1 cellular context compared by ENCODE assay signal in the genomic region with DNA sequence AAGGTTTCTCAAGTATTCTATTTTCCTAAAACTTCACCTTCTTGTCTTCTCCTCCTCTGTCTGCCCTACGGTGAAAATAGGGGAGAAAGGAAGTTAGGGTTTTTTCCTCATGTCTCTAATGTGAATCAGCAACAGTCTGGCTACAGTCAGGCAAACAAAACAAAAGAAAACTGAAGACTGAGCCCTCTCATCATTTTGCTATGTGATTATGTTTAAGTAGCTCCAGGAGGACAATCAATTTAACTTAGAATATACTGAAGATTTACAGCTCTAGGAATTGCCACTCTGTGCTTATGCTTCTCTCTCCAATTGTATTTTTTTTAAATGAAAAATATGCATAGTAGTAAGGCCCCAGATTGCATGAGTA.
TF ChIP-seq lines count a peak whose summit lies in the region.

No MANE protein-coding gene starts in this region.

TF ChIP-seq in HepG2, 621 proteins besides CTCF, POLR2A, EP300 and RAD21 (continued from another document):
- TF ChIP-seq, protein P1, sequence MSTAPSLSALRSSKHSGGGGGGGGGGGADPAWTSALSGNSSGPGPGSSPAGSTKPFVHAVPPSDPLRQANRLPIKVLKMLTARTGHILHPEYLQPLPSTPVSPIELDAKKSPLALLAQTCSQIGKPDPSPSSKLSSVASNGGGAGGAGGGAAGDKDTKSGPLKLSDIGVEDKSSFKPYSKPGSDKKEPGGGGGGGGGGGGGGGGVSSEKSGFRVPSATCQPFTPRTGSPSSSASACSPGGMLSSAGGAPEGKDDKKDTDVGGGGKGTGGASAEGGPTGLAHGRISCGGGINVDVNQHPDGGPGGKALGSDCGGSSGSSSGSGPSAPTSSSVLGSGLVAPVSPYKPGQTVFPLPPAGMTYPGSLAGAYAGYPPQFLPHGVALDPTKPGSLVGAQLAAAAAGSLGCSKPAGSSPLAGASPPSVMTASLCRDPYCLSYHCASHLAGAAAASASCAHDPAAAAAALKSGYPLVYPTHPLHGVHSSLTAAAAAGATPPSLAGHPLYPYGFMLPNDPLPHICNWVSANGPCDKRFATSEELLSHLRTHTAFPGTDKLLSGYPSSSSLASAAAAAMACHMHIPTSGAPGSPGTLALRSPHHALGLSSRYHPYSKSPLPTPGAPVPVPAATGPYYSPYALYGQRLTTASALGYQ (CRISPR knock-in tag; IDR thresholded peaks at IDR 0.05), result no peak
- TF ChIP-seq, protein P2, sequence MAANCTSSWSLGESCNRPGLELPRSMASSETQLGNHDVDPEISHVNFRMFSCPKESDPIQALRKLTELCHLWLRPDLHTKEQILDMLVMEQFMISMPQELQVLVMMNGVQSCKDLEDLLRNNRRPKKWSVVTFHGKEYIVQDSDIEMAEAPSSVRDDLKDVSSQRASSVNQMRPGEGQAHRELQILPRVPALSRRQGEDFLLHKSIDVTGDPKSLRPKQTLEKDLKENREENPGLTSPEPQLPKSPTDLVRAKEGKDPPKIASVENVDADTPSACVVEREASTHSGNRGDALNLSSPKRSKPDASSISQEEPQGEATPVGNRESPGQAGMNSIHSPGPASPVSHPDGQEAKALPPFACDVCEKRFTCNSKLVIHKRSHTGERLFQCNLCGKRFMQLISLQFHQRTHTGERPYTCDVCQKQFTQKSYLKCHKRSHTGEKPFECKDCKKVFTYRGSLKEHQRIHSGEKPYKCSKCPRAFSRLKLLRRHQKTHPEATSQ (CRISPR knock-in tag; IDR thresholded peaks at IDR 0.05; ENCODE audit: borderline replicate concordance), result no peak
- TF ChIP-seq, protein P3, sequence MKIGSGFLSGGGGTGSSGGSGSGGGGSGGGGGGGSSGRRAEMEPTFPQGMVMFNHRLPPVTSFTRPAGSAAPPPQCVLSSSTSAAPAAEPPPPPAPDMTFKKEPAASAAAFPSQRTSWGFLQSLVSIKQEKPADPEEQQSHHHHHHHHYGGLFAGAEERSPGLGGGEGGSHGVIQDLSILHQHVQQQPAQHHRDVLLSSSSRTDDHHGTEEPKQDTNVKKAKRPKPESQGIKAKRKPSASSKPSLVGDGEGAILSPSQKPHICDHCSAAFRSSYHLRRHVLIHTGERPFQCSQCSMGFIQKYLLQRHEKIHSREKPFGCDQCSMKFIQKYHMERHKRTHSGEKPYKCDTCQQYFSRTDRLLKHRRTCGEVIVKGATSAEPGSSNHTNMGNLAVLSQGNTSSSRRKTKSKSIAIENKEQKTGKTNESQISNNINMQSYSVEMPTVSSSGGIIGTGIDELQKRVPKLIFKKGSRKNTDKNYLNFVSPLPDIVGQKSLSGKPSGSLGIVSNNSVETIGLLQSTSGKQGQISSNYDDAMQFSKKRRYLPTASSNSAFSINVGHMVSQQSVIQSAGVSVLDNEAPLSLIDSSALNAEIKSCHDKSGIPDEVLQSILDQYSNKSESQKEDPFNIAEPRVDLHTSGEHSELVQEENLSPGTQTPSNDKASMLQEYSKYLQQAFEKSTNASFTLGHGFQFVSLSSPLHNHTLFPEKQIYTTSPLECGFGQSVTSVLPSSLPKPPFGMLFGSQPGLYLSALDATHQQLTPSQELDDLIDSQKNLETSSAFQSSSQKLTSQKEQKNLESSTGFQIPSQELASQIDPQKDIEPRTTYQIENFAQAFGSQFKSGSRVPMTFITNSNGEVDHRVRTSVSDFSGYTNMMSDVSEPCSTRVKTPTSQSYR (CRISPR knock-in tag; IDR thresholded peaks at IDR 0.05; ENCODE audit: borderline replicate concordance), result no peak
- no peak for TF ChIP-seq ZNF468 (CRISPR knock-in tag; IDR thresholded peaks at IDR 0.05)
- no peak for TF ChIP-seq ZNF326 (CRISPR knock-in tag; IDR thresholded peaks at IDR 0.05; ENCODE audit: borderline replicate concordance)
- no peak for TF ChIP-seq TBX3 (IDR thresholded peaks at IDR 0.05; ENCODE audit: borderline replicate concordance)
- no peak for TF ChIP-seq EEA1 (CRISPR knock-in tag; IDR thresholded peaks at IDR 0.05; ENCODE audit: borderline replicate concordance)
- TF ChIP-seq, protein P4, sequence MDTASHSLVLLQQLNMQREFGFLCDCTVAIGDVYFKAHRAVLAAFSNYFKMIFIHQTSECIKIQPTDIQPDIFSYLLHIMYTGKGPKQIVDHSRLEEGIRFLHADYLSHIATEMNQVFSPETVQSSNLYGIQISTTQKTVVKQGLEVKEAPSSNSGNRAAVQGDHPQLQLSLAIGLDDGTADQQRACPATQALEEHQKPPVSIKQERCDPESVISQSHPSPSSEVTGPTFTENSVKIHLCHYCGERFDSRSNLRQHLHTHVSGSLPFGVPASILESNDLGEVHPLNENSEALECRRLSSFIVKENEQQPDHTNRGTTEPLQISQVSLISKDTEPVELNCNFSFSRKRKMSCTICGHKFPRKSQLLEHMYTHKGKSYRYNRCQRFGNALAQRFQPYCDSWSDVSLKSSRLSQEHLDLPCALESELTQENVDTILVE (CRISPR knock-in tag; IDR thresholded peaks at IDR 0.05), result no peak
- TF ChIP-seq MEF2D (CRISPR knock-in tag; IDR thresholded peaks at IDR 0.05), result no peak
- TF ChIP-seq, protein P5, sequence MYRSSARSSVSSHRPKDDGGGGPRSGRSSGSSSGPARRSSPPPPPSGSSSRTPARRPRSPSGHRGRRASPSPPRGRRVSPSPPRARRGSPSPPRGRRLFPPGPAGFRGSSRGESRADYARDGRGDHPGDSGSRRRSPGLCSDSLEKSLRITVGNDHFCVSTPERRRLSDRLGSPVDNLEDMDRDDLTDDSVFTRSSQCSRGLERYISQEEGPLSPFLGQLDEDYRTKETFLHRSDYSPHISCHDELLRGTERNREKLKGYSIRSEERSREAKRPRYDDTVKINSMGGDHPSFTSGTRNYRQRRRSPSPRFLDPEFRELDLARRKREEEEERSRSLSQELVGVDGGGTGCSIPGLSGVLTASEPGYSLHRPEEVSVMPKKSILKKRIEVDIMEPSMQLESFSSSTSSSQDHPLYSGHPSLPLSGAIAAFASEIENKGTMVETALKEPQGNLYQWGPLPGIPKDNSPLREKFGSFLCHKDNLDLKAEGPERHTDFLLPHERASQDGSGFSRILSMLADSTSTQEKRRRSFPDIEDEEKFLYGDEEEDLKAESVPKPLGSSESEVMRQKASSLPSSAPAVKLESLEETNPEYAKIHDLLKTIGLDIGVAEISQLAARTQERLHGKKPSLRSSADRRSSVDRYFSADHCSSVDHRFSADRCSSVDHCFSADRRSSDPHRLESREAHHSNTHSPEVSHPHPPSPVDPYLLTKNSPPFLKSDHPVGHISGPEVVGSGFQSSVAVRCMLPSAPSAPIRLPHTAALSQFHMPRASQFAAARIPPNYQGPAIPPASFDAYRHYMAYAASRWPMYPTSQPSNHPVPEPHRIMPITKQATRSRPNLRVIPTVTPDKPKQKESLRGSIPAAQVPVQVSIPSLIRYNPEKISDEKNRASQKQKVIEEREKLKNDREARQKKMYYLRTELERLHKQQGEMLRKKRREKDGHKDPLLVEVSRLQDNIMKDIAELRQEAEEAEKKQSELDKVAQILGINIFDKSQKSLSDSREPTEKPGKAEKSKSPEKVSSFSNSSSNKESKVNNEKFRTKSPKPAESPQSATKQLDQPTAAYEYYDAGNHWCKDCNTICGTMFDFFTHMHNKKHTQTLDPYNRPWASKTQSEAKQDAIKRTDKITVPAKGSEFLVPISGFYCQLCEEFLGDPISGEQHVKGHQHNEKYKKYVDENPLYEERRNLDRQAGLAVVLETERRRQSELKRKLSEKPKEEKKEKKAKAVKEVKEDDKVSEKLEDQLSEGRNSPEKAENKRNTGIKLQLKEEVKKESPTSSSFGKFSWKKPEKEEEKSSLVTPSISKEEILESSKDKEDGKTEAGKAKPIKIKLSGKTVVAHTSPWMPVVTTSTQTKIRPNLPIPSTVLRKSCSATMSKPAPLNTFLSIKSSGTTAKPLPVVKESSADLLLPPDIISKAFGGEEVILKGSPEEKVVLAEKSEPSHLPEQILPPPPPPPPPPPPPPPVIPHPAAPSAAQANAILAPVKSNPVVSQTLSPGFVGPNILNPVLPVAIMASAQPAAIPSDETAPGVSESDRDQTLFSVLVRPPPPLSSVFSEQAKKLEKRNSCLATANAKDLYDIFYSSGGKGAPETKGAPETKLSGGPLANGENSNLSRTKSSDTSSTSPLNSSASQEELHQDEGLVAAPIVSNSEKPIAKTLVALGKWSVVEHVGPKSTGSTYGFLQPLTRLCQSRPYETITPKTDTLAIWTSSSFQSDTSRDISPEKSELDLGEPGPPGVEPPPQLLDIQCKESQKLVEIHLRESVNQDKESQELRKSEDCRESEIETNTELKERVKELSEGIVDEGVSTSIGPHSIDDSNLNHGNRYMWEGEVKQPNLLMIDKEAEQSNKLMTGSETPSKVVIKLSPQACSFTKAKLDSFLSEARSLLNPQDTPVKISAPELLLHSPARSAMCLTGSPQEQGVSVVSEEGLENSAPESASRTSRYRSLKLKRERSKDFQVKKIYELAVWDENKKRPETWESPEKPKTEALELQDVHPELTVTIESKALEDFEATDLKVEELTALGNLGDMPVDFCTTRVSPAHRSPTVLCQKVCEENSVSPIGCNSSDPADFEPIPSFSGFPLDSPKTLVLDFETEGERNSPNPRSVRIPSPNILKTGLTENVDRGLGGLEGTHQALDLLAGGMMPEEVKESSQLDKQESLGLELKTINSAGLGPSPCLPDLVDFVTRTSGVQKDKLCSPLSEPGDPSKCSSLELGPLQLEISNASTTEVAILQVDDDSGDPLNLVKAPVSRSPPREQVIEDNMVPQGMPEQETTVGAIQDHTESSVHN (CRISPR knock-in tag; IDR thresholded peaks at IDR 0.05), result no peak
- TF ChIP-seq NONO (IDR thresholded peaks at IDR 0.05), result no peak
- no peak for TF ChIP-seq NONO (CRISPR knock-in tag; conservative IDR thresholded peaks at IDR 0.05)
- TF ChIP-seq DR1 (CRISPR knock-in tag; IDR thresholded peaks at IDR 0.05), result no peak
- TF ChIP-seq SIN3A (IDR thresholded peaks at IDR 0.05; ENCODE audit: borderline replicate concordance, low read depth, low read length), result no peak
- TF ChIP-seq, protein P6, sequence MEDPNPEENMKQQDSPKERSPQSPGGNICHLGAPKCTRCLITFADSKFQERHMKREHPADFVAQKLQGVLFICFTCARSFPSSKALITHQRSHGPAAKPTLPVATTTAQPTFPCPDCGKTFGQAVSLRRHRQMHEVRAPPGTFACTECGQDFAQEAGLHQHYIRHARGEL (CRISPR knock-in tag; IDR thresholded peaks at IDR 0.05), result no peak
- no peak for TF ChIP-seq ZBTB3 (CRISPR knock-in tag; IDR thresholded peaks at IDR 0.05; ENCODE audit: borderline replicate concordance, low read depth)
- TF ChIP-seq THYN1 (CRISPR knock-in tag; IDR thresholded peaks at IDR 0.05; ENCODE audit: borderline replicate concordance, low read depth), result no peak
- TF ChIP-seq, protein P7, sequence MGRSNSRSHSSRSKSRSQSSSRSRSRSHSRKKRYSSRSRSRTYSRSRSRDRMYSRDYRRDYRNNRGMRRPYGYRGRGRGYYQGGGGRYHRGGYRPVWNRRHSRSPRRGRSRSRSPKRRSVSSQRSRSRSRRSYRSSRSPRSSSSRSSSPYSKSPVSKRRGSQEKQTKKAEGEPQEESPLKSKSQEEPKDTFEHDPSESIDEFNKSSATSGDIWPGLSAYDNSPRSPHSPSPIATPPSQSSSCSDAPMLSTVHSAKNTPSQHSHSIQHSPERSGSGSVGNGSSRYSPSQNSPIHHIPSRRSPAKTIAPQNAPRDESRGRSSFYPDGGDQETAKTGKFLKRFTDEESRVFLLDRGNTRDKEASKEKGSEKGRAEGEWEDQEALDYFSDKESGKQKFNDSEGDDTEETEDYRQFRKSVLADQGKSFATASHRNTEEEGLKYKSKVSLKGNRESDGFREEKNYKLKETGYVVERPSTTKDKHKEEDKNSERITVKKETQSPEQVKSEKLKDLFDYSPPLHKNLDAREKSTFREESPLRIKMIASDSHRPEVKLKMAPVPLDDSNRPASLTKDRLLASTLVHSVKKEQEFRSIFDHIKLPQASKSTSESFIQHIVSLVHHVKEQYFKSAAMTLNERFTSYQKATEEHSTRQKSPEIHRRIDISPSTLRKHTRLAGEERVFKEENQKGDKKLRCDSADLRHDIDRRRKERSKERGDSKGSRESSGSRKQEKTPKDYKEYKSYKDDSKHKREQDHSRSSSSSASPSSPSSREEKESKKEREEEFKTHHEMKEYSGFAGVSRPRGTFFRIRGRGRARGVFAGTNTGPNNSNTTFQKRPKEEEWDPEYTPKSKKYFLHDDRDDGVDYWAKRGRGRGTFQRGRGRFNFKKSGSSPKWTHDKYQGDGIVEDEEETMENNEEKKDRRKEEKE (IDR thresholded peaks at IDR 0.05), result no peak
- no peak for TF ChIP-seq ZNF577 (CRISPR knock-in tag; IDR thresholded peaks at IDR 0.05; ENCODE audit: borderline replicate concordance, low read depth)
